Comparison of ENCODE assay signal across 16 cellular contexts in the genomic region with DNA sequence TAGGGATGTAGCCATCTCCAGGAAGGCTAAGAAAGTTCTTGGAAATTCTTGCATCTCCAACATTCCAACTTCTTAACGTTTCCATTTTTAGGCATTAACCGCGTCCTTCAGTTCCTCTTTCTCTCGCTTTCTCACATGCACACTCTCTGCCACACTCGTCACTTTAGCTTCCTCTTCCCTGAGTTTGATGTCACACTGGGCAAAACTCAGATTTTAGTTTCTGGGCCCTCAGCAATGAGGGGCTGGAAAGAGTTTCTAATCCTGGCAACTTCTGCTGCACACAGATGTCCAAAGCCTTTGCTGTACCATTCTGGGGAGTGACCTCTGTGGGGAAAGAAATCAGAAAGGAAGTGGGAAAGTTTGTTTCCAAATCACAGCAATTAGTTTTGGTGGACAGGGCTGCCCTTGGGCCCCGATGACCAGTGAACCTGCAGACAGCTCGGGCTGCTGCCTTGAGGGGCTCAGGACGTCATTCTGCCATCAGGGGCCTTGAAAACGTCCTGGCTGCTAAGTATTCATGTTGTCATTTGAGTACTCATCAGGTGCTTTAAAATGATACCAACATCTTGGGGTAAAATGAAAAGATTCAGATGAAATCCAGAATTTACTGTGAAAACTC.
DNase-seq lines count a peak whose midpoint lies in the region; ATAC-seq and TF ChIP-seq lines count a peak whose summit lies in the region.
"Had no signal": no experiment of that assay in that cellular context is flagged by ENCODE, and none has a peak within 500 bp of the region (broad histone marks: within the 10 kb centered on the region; RNA-seq: fewer than 3 reads in every experiment).

No MANE protein-coding gene starts in this region.

- no peak overlapping the region for H3T11ph ChIP-seq in H9 (ENCODE audit: low read length)

- H3K27me3 ChIP-seq in H9 (ENCODE audit: insufficient read depth, low read length) (0 out of 2 replicates have a peak, but pooled peaks cover under 1% of the 10 kb centered on the region), stomach (no peaks in the 10 kb centered on the region)
- H3K27me3 ChIP-seq: Peyer's patch had no signal

- H3K9me3 ChIP-seq in H9 (ENCODE audit: control insufficient read depth, low read depth, low read length) (no peaks in the 10 kb centered on the region), stomach (no peaks in the 10 kb centered on the region)
- H3K9me3 ChIP-seq: HAP-1, Peyer's patch had no signal

- no peak overlapping the region for H2BK20ac ChIP-seq in H9 (ENCODE audit: low read depth, low read length, poor library complexity, severe bottlenecking)

- no peak overlapping the region for H2AFZ ChIP-seq in H9 (ENCODE audit: low read length)

- no peak overlapping the region for H3K27ac Mint-ChIP-seq in H9
- H3K27ac Mint-ChIP-seq in activated CD8-positive, alpha-beta T cell treated with anti-CD3 and anti-CD28 coated beads for 36 hours, result no peak overlapping the region

- WGBS in H9 (ENCODE audit: extremely low coverage, insufficient read length, low lambda C conversion rate), result no CpG with 5 or more reads among the region's 9 CpGs
- 66 to 84% (median 74%) methylated on average over 9 of the region's 9 CpGs for WGBS in stomach, 5 donors

- no peak for DNase-seq in H9
- DNase-seq in SKM-1 (lab: John Stamatoyannopoulos, UW; ENCODE audit: unreplicated experiment), result peak; percentile 13
- no peak for DNase-seq in left ventricle myocardium superior
- no peak for DNase-seq in stomach
- no peak for DNase-seq in GF-D8 (lab: John Stamatoyannopoulos, UW)
- DNase-seq in activated CD8-positive, alpha-beta T cell treated with anti-CD3 and anti-CD28 coated beads for 36 hours, result no peak
- no peak for DNase-seq in stimulated activated CD4-positive, alpha-beta T cell treated with anti-CD3 and anti-CD28 coated beads, Interleukin-4, amount 100 ng/mL, for 24 hours
- DNase-seq: activated gamma-delta T cell treated with Interleukin-2 at 50 U/mL for 16 hours; AML-193; glutamatergic neuron; NCI-H1930; NCI-H524 treated with DMSO at 0.1 percent for 48 hours; Peyer's patch; stimulated activated naive CD8-positive, alpha-beta T cell treated with anti-CD3 and anti-CD28 coated beads, Interleukin-15, Interleukin-2, amounts not matched to agents 100 U/mL and 50 U/mL, for 24 hours had no signal

- no peak for TF ChIP-seq EP300 in stomach (IDR thresholded peaks at IDR 0.05)

- H3K79me1 ChIP-seq in H9 (ENCODE audit: insufficient read depth, low read depth, low read length, poor library complexity, severe bottlenecking), result no peaks in the 10 kb centered on the region

- no peak overlapping the region for H3K9ac ChIP-seq in H9 (ENCODE audit: extremely low read depth, insufficient read length, low read length)

- no peaks in the 10 kb centered on the region for H4K20me1 ChIP-seq in H9 (ENCODE audit: control insufficient read depth, insufficient read depth, insufficient read length)

- no peak overlapping the region for H3K56ac ChIP-seq in H9 (ENCODE audit: insufficient read length, low read depth, low read length)

- no peak for TF ChIP-seq POLR2A in stomach (IDR thresholded peaks at IDR 0.05)

- no peak overlapping the region for H4K8ac ChIP-seq in H9 (replicated peaks; ENCODE audit: insufficient read length, low read depth, low read length)

- no peaks in the 10 kb centered on the region for H3K4me1 Mint-ChIP-seq in H9
- no peaks in the 10 kb centered on the region for H3K4me1 Mint-ChIP-seq in activated CD8-positive, alpha-beta T cell treated with anti-CD3 and anti-CD28 coated beads for 36 hours (ENCODE audit: low read depth)

- H3K4me3 ChIP-seq in stomach, result no peak overlapping the region
- H3K4me3 ChIP-seq: HAP-1, Peyer's patch had no signal

- H2AK5ac ChIP-seq in H9 (ENCODE audit: insufficient read length, low read length), result no peak overlapping the region

- no peaks in the 10 kb centered on the region for H3K9me3 Mint-ChIP-seq in H9
- H3K9me3 Mint-ChIP-seq in activated CD8-positive, alpha-beta T cell treated with anti-CD3 and anti-CD28 coated beads for 36 hours, result no peaks in the 10 kb centered on the region

- peaks cover 0 to 7% (median 0%) of the 10 kb centered on the region in 3 experiments; a peak in 2 of 7 replicates for H3K36me3 Mint-ChIP-seq in H9 (ENCODE audit: insufficient read depth in 1 of 3, low read depth in 3 of 3)
- H3K36me3 Mint-ChIP-seq in activated CD8-positive, alpha-beta T cell treated with anti-CD3 and anti-CD28 coated beads for 36 hours (ENCODE audit: low read depth), result no peaks in the 10 kb centered on the region

- H4K91ac ChIP-seq in H9 (ENCODE audit: insufficient read length, low read depth, low read length), result no peak overlapping the region

- H3K4me1 ChIP-seq in H9 (ENCODE audit: insufficient read depth, low read length) (no peaks in the 10 kb centered on the region), stomach (peaks cover 0 to 39% (median 25%) of the 10 kb centered on the region in 4 donors)
- H3K4me1 ChIP-seq: HAP-1 had no signal

- no peak overlapping the region for H3K18ac ChIP-seq in H9 (ENCODE audit: insufficient read length, low read depth, low read length)

- TF ChIP-seq CTCF in H9 (conservative IDR thresholded peaks at IDR 0.05) (no peak), stomach (IDR thresholded peaks at IDR 0.05) (no peak)
- no peak for TF ChIP-seq CTCF in activated CD8-positive, alpha-beta T cell treated with anti-CD3 and anti-CD28 coated beads for 36 hours (IDR thresholded peaks at IDR 0.05)

- CTCF ChIA-PET in activated CD8-positive, alpha-beta T cell treated with anti-CD3 and anti-CD28 coated beads for 36 hours (lab: Charles Lee), result no interaction called here

- H3K36me3 ChIP-seq in stomach, result peaks cover 30 to 71% (median 54%) of the 10 kb centered on the region in 4 donors
- H3K36me3 ChIP-seq: HAP-1 had no signal

- no peak overlapping the region for H3K4me2 ChIP-seq in H9 (ENCODE audit: insufficient read depth, insufficient read length, low read length)

- no peaks in the 10 kb centered on the region for H3K23me2 ChIP-seq in H9 (ENCODE audit: insufficient read length, low read depth, low read length, poor library complexity, severe bottlenecking)

- ATAC-seq in left ventricle myocardium superior, result peak; percentile 32
- ATAC-seq in activated CD8-positive, alpha-beta T cell treated with anti-CD3 and anti-CD28 coated beads for 36 hours, result no peak
- ATAC-seq: activated CD4-positive, CD25-positive, alpha-beta regulatory T cell treated with anti-CD3 and anti-CD28 coated beads, Interleukin-2, amount 50 U/mL, for 24 hours; stimulated activated naive CD8-positive, alpha-beta T cell treated with anti-CD3 and anti-CD28 coated beads, Interleukin-15, Interleukin-2, amounts not matched to agents 100 U/mL and 50 U/mL, for 24 hours had no signal

- no peaks in the 10 kb centered on the region for H3K79me2 ChIP-seq in H9 (ENCODE audit: insufficient read depth, low read length)

- no peak overlapping the region for H3K14ac ChIP-seq in H9 (ENCODE audit: insufficient read depth, low read length)

- H2BK5ac ChIP-seq in H9 (ENCODE audit: insufficient read length, low read length), result no peak overlapping the region

- H3K23ac ChIP-seq in H9 (ENCODE audit: insufficient read length, low read depth, low read length), result no peak overlapping the region

- H3K27ac ChIP-seq in H9 (ENCODE audit: insufficient read length, low read depth, low read length), result no peak overlapping the region
- peak overlapping the region in 4 of 5 donors; percentile 9 to 62 (median 39) for H3K27ac ChIP-seq in stomach

- H2BK120ac ChIP-seq in H9 (ENCODE audit: low read depth, low read length, poor library complexity, severe bottlenecking), result no peak overlapping the region

- H3K27me3 Mint-ChIP-seq in H9 (ENCODE audit: low read depth), result no peaks in the 10 kb centered on the region
- peaks cover 19% of the 10 kb centered on the region for H3K27me3 Mint-ChIP-seq in activated CD8-positive, alpha-beta T cell treated with anti-CD3 and anti-CD28 coated beads for 36 hours

- H2BK15ac ChIP-seq in H9 (ENCODE audit: low read depth, low read length), result 0 out of 2 replicates have a peak overlapping the region, but pooled peaks have one; percentile 25

- no peak overlapping the region for H4K5ac ChIP-seq in H9 (ENCODE audit: insufficient read length, low read depth, low read length)

- H2BK12ac ChIP-seq in H9 (ENCODE audit: insufficient read length, low read depth, low read length), result no peak overlapping the region

- no peak overlapping the region for H3K4me3 Mint-ChIP-seq in H9
- no peak overlapping the region for H3K4me3 Mint-ChIP-seq in activated CD8-positive, alpha-beta T cell treated with anti-CD3 and anti-CD28 coated beads for 36 hours

- H3K4ac ChIP-seq in H9 (ENCODE audit: low read depth, low read length), result no peak overlapping the region

- POLR2A ChIA-PET in activated CD8-positive, alpha-beta T cell treated with anti-CD3 and anti-CD28 coated beads for 36 hours (lab: Charles Lee), result no interaction called here

- intact Hi-C loops in left ventricle myocardium superior (cut with micrococcal nuclease), result no loop called here
- intact Hi-C loops in stomach (cut with DNase I; ENCODE audit: low total_unique reads), result no loop called here
- intact Hi-C loops in activated CD8-positive, alpha-beta T cell treated with anti-CD3 and anti-CD28 coated beads for 36 hours (cut with micrococcal nuclease), result no loop called here
